Comparison of ENCODE assay signal across 8 cellular contexts in genomic region chr7:75916259-75916658, GRCh38. TPM values are rescaled to one million over a fixed set of nuclear protein-coding genes. Genes with fewer than 3 reads are reported as not detected.
DNase-seq lines count a peak whose midpoint lies in the region; ATAC-seq and TF ChIP-seq lines count a peak whose summit lies in the region.

No MANE protein-coding gene starts in this region.

- no peak for TF ChIP-seq POLR2A in right lobe of liver (IDR thresholded peaks at IDR 0.05)

- no peak for ATAC-seq in activated naive CD8-positive, alpha-beta T cell treated with anti-CD3 and anti-CD28 coated beads, Interleukin-2, amount 10 ng/mL, durations not matched to agents 7 days and 5 days (ENCODE audit: low read depth)
- no peak for ATAC-seq in right lobe of liver

- POLR2A ChIA-PET in activated naive CD8-positive, alpha-beta T cell treated with anti-CD3 and anti-CD28 coated beads, Interleukin-2, amount 10 ng/mL, durations not matched to agents 7 days and 5 days (lab: Charles Lee) = interaction anchor here (0.9 to 2.8 kb wide), 7 partner anchors 9 to 104 kb away, joined by 3 to 18 read pairs (median 7); partner anchors contain the start of genes RHBDD2 and TMEM120A

- H3K27ac ChIP-seq in right lobe of liver (peak overlapping the region; percentile 97 to 100 (median 100)), tibial artery (peak overlapping the region; percentile 84 to 95)

- no peaks in the 10 kb centered on the region for H3K27me3 ChIP-seq in right lobe of liver
- H3K27me3 ChIP-seq in tibial artery = no peaks in the 10 kb centered on the region

- peak overlapping the region; percentile 84 for H3K4me3 Mint-ChIP-seq in activated T-cell treated with anti-CD3 and anti-CD28 coated beads, Interleukin-2, amount 50 U/mL, for 24 hours
- peak overlapping the region; percentile 90 for H3K4me3 Mint-ChIP-seq in activated naive CD8-positive, alpha-beta T cell treated with anti-CD3 and anti-CD28 coated beads, Interleukin-2, amount 10 ng/mL, durations not matched to agents 7 days and 5 days

- 19% methylated on average over 4 of the region's 5 CpGs for WGBS in right lobe of liver (ENCODE audit: insufficient coverage, low coverage, low lambda C conversion rate, missing lambda C conversion rate)

- H3K27ac Mint-ChIP-seq in activated T-cell treated with anti-CD3 and anti-CD28 coated beads, Interleukin-2, amount 50 U/mL, for 24 hours = peak overlapping the region; percentile 87
- H3K27ac Mint-ChIP-seq in activated naive CD8-positive, alpha-beta T cell treated with anti-CD3 and anti-CD28 coated beads, Interleukin-2, amount 10 ng/mL, durations not matched to agents 7 days and 5 days = no peak overlapping the region

- peaks cover 0 to 17% (median 9%) of the 10 kb centered on the region in 4 donors for H3K4me1 ChIP-seq in right lobe of liver
- H3K4me1 ChIP-seq in tibial artery = peaks cover 0 to 39% (median 19%) of the 10 kb centered on the region in 4 donors

- H3K4me3 ChIP-seq in right lobe of liver (peak overlapping the region; percentile 84 to 96 (median 93)), tibial artery (peak overlapping the region; percentile 74 to 100)

- no peaks in the 10 kb centered on the region for H3K27me3 Mint-ChIP-seq in activated T-cell treated with anti-CD3 and anti-CD28 coated beads, Interleukin-2, amount 50 U/mL, for 24 hours
- H3K27me3 Mint-ChIP-seq in activated naive CD8-positive, alpha-beta T cell treated with anti-CD3 and anti-CD28 coated beads, Interleukin-2, amount 10 ng/mL, durations not matched to agents 7 days and 5 days = no peaks in the 10 kb centered on the region

- no peaks in the 10 kb centered on the region for H3K36me3 ChIP-seq in right lobe of liver
- H3K36me3 ChIP-seq in tibial artery = no peaks in the 10 kb centered on the region

- no peaks in the 10 kb centered on the region for H3K9me3 Mint-ChIP-seq in activated T-cell treated with anti-CD3 and anti-CD28 coated beads, Interleukin-2, amount 50 U/mL, for 24 hours
- H3K9me3 Mint-ChIP-seq in activated naive CD8-positive, alpha-beta T cell treated with anti-CD3 and anti-CD28 coated beads, Interleukin-2, amount 10 ng/mL, durations not matched to agents 7 days and 5 days = no peaks in the 10 kb centered on the region

- intact Hi-C loops in right lobe of liver (cut with DNase I) = no loop called here
- intact Hi-C loops in tibial artery (cut with DNase I; ENCODE audit: low total_unique reads) = loop anchor here (5.0 kb wide), 1 partner anchor 46 kb away; no protein-coding TSS in a partner anchor

- no peaks in the 10 kb centered on the region for H3K9me3 ChIP-seq in right lobe of liver
- H3K9me3 ChIP-seq in tibial artery = no peaks in the 10 kb centered on the region

- H3K36me3 Mint-ChIP-seq in activated T-cell treated with anti-CD3 and anti-CD28 coated beads, Interleukin-2, amount 50 U/mL, for 24 hours (ENCODE audit: low read depth) = peaks cover 8% of the 10 kb centered on the region
- H3K36me3 Mint-ChIP-seq in activated naive CD8-positive, alpha-beta T cell treated with anti-CD3 and anti-CD28 coated beads, Interleukin-2, amount 10 ng/mL, durations not matched to agents 7 days and 5 days = no peaks in the 10 kb centered on the region

- no peak for DNase-seq in activated T-cell treated with anti-CD3 and anti-CD28 coated beads, Interleukin-2, amount 50 U/mL, for 24 hours
- no peak for DNase-seq in activated T-cell treated with anti-CD3 and anti-CD28 coated beads, Interleukin-2, amount 50 U/mL, for 1 hour
- DNase-seq in activated naive CD8-positive, alpha-beta T cell treated with anti-CD3 and anti-CD28 coated beads, Interleukin-2, amount 10 ng/mL, durations not matched to agents 7 days and 5 days = no peak
- DNase-seq in right lobe of liver = no peak
- no peak for DNase-seq in tibial artery
- DNase-seq in iPS-NIHi11 (ENCODE audit: low spot score) = no peak
- no peak for DNase-seq in NCI-H446 (lab: John Stamatoyannopoulos, UW)
- no peak for DNase-seq in LoVo (ENCODE audit: low spot score)

- TF ChIP-seq CTCF in right lobe of liver (IDR thresholded peaks at IDR 0.05) (no peak), tibial artery (IDR thresholded peaks at IDR 0.05) (no peak)

- H3K4me1 Mint-ChIP-seq in activated T-cell treated with anti-CD3 and anti-CD28 coated beads, Interleukin-2, amount 50 U/mL, for 24 hours (ENCODE audit: low read depth) = peaks cover 47% of the 10 kb centered on the region
- H3K4me1 Mint-ChIP-seq in activated naive CD8-positive, alpha-beta T cell treated with anti-CD3 and anti-CD28 coated beads, Interleukin-2, amount 10 ng/mL, durations not matched to agents 7 days and 5 days = peaks cover 29% of the 10 kb centered on the region

RNA-seq across cellular contexts. Expression of gene POR, which starts 1.3 kb away (rescaled TPM):
- total RNA-seq in activated naive CD8-positive, alpha-beta T cell treated with anti-CD3 and anti-CD28 coated beads, Interleukin-2, amount 10 ng/mL, durations not matched to agents 7 days and 5 days = 10 to 100 TPM; 61.5 to 62.2 TPM
- total RNA-seq in right lobe of liver = 1,000 to 10,000 TPM in 1 of 6 experiments, 100 to 1,000 TPM in 5; 370 to 1,042 (median 725) TPM

RNA-seq across cellular contexts. Expression of gene RHBDD2, which starts 37.4 kb away (rescaled TPM):
- 10 to 100 TPM; 32.2 to 33.1 TPM for total RNA-seq in activated naive CD8-positive, alpha-beta T cell treated with anti-CD3 and anti-CD28 coated beads, Interleukin-2, amount 10 ng/mL, durations not matched to agents 7 days and 5 days
- 10 to 100 TPM; 24.4 to 56.1 (median 31.7) TPM for total RNA-seq in right lobe of liver

Comparison
In these comparisons a context has a peak if more than half of its experiments do, and no peak if none do; other contexts are left out.
1. RNA of gene POR, which starts 1.3 kb away (total RNA-seq): 370 to 1,042 TPM in right lobe of liver; 61.5 to 62.2 TPM in activated naive CD8-positive, alpha-beta T cell treated with anti-CD3 and anti-CD28 coated beads, Interleukin-2, amount 10 ng/mL, durations not matched to agents 7 days and 5 days; every median in the first group is over 4 times any median in the second.